Comparison of ENCODE assay signal across 11 cellular contexts in genomic region chr1:94121411-94121821, GRCh38. TPM values are rescaled to one million over a fixed set of nuclear protein-coding genes. Genes with fewer than 3 reads are reported as not detected.
"Had no signal": no experiment of that assay in that cellular context is flagged by ENCODE, and none has a peak within 500 bp of the region (broad histone marks: within the 10 kb centered on the region; RNA-seq: fewer than 3 reads in every experiment).

No MANE protein-coding gene starts in this region.

- H3K27me3 ChIP-seq: cardiac muscle cell, left lung, thyroid gland had no signal

- H3K4me3 Mint-ChIP-seq: activated T-cell treated with anti-CD3 and anti-CD28 coated beads, Interleukin-2, amount 50 U/mL, for 72 hours had no signal

- DNase-seq: activated CD4-positive, alpha-beta T cell treated with anti-CD3 and anti-CD28 coated beads, Interleukin-2, amount 50 U/mL, for 4 hours; activated T-cell treated with anti-CD3 and anti-CD28 coated beads, Interleukin-2, amount 50 U/mL, for 72 hours; foreskin keratinocyte; left lung; mesendoderm; thyroid gland had no signal

- H3K9me3 ChIP-seq: left lung, thyroid gland had no signal

- H3K79me2 ChIP-seq: parathyroid adenoma had no signal

- ATAC-seq: activated CD4-positive, CD25-positive, alpha-beta regulatory T cell treated with anti-CD3 and anti-CD28 coated beads, Interleukin-2, amount 50 U/mL, for 24 hours; activated T-cell treated with anti-CD3 and anti-CD28 coated beads, Interleukin-2, amount 50 U/mL, for 72 hours; foreskin keratinocyte had no signal

- H3K4me1 ChIP-seq: foreskin keratinocyte, left lung, parathyroid adenoma had no signal

- H3K9ac ChIP-seq: parathyroid adenoma had no signal

- H2AFZ ChIP-seq: parathyroid adenoma had no signal

- H3K4me3 ChIP-seq: cardiac muscle cell, left lung, skin epidermis, thyroid gland had no signal

- H3K9me3 Mint-ChIP-seq: activated T-cell treated with anti-CD3 and anti-CD28 coated beads, Interleukin-2, amount 50 U/mL, for 72 hours had no signal

- H3K27ac Mint-ChIP-seq: activated T-cell treated with anti-CD3 and anti-CD28 coated beads, Interleukin-2, amount 50 U/mL, for 72 hours had no signal

- H3K27ac ChIP-seq: cardiac muscle cell, foreskin keratinocyte, left lung, parathyroid adenoma, skin epidermis, thyroid gland had no signal

- H3K36me3 ChIP-seq: cardiac muscle cell, left lung, thyroid gland had no signal

RNA-seq across cellular contexts. Expression of gene ABCA4, which starts 0.5 kb away (rescaled TPM):
- total RNA-seq: cardiac muscle cell; foreskin keratinocyte; T-helper 2 cell treated with Interferon-gamma antibody and Interleukin-4, amounts not matched to agents 100 ng/mL and 5 ng/mL, for 36 hours had no signal
- polyA plus RNA-seq: foreskin keratinocyte had no signal
